ENCODE assay signal across 22 cellular contexts in genomic region chr2:73307720-73308119, GRCh38.
DNase-seq lines count a peak whose midpoint lies in the region.
"Had no signal": no experiment of that assay in that cellular context is flagged by ENCODE, and none has a peak within 500 bp of the region (broad histone marks: within the 10 kb centered on the region; RNA-seq: fewer than 3 reads in every experiment).

No MANE protein-coding gene starts in this region.

- peak; percentile 4 for DNase-seq in NCI-H2196 (lab: John Stamatoyannopoulos, UW; ENCODE audit: unreplicated experiment)
- no peak for DNase-seq in NCI-H2196 treated with DMSO at 0.1 percent for 48 hours (lab: John Stamatoyannopoulos, UW; ENCODE audit: unreplicated experiment)
- peak; percentile 88 for DNase-seq in NCI-H1417 treated with DMSO at 0.1 percent for 48 hours (lab: John Stamatoyannopoulos, UW)
- peak; percentile 14 for DNase-seq in NCI-H748 treated with DMSO at 0.1 percent for 48 hours (lab: John Stamatoyannopoulos, UW)
- peak; percentile 12 for DNase-seq in midbrain (lab: John Stamatoyannopoulos, UW)
- no peak for DNase-seq in NCI-H524 (lab: John Stamatoyannopoulos, UW)
- DNase-seq in pons (ENCODE audit: low spot score), result no peak
- no peak for DNase-seq in kidney tubule cell (ENCODE audit: low spot score)
- DNase-seq: activated CD4-positive, alpha-beta memory T cell treated with anti-CD3 and anti-CD28 coated beads, Interleukin-2, amount 10 ng/mL, durations not matched to agents 7 days and 5 days; activated gamma-delta T cell treated with Interleukin-2 at 50 U/mL for 16 hours; activated T-cell treated with anti-CD3 and anti-CD28 coated beads for 4 hours; CD8-positive, alpha-beta memory T cell; DND-41; effector CD4-positive, alpha-beta T cell; H9; Kasumi-1; MV-4-11; natural killer cell; NCI-H446; spleen; stimulated activated CD4-positive, alpha-beta T cell treated with anti-CD3 and anti-CD28 coated beads, Interleukin-2, amount 100 ng/mL, for 48 hours; T-helper 1 cell had no signal

Comparison
In these comparisons a context has a peak if more than half of its experiments do, and no peak if none do; other contexts are left out.
1. DNase-seq: peak in NCI-H2196 (single experiment), NCI-H1417 treated with DMSO at 0.1 percent for 48 hours (single experiment), NCI-H748 treated with DMSO at 0.1 percent for 48 hours (single experiment) and midbrain (single experiment); none in NCI-H2196 treated with DMSO at 0.1 percent for 48 hours (single experiment), NCI-H524 (0 of 2), pons (single experiment) and kidney tubule cell (single experiment).